In the genomic region with DNA sequence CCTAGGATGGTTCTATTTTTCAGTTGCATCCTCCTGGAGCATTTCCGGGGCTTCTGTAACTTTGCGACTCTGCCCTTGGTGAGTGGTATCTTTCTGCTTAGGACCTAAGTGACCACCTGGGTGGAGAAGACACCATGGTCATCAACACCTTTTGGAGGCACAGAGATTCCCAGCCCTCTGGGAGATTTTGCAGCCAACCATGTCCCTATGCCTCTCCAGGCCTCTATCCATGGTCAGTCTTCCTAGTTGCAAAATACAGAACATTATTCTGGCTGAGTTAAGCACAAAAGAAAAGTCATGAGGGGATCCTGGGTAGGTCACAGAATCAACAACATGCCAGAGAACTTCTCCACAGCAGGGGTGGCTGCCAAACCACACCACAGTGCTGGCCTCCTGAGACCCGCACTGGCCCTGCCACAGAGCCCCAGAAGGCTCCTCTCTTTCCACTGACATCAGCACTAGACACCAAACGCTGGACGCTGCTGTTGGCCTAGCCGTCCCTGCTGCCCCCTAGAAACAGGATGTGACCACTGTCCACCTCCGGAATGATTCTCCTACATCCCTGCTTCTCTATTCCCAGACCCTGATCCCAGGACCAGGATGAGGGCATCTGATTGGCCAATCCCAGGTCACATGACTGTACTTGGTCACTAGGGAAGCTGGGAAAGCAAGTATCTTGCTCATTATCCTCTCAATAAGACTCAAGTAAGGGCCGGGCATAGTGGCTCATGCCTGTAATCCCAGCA, we compare ENCODE assay signal across 11 cellular contexts. TPM values are rescaled to one million over a fixed set of nuclear protein-coding genes. Genes with fewer than 3 reads are reported as not detected.
A peak's percentile ranks its signal among the peaks of the same experiment; 100 is the strongest.
DNase-seq lines count a peak whose midpoint lies in the region; ATAC-seq and TF ChIP-seq lines count a peak whose summit lies in the region.
"Had no signal": no experiment of that assay in that cellular context is flagged by ENCODE, and none has a peak within 500 bp of the region (broad histone marks: within the 10 kb centered on the region; RNA-seq: fewer than 3 reads in every experiment).

No MANE protein-coding gene starts in this region.

- TF ChIP-seq POLR2A in body of pancreas (IDR thresholded peaks at IDR 0.05) (peak in 1 of 3 donors; percentile 7), prostate gland (IDR thresholded peaks at IDR 0.05) (no peak)

- H3K27ac ChIP-seq in body of pancreas (peak overlapping the region in 2 of 4 donors; percentile 69 to 81), psoas muscle (peak overlapping the region; percentile 61), WERI-Rb-1 (no peak overlapping the region), prostate gland (no peak overlapping the region)
- H3K27ac ChIP-seq: C4-2B had no signal

- no peak for TF ChIP-seq CTCF in body of pancreas (IDR thresholded peaks at IDR 0.05)
- no peak for TF ChIP-seq CTCF in psoas muscle (IDR thresholded peaks at IDR 0.05)
- no peak for TF ChIP-seq CTCF in WERI-Rb-1 (IDR thresholded peaks at IDR 0.05; ENCODE audit: low read depth, low read length)
- no peak for TF ChIP-seq CTCF in prostate gland (IDR thresholded peaks at IDR 0.05)

- DNase-seq in AG20443 (ENCODE audit: low spot score) (peak; percentile 65), body of pancreas (peak; percentile 31 to 71 (median 40)), left ventricle myocardium superior (peak; percentile 72), psoas muscle (peak; percentile 74 to 82), WERI-Rb-1 (no peak), prostate gland (ENCODE audit: low spot score) (no peak)
- DNase-seq: activated naive CD4-positive, alpha-beta T cell treated with anti-CD3 and anti-CD28 coated beads, Interleukin-2, amount 50 U/mL, for 16 hours; T1000 had no signal

- peaks cover 15% of the 10 kb centered on the region for H3K4me1 ChIP-seq in body of pancreas
- peaks cover 11% of the 10 kb centered on the region for H3K4me1 ChIP-seq in psoas muscle
- no peaks in the 10 kb centered on the region for H3K4me1 ChIP-seq in prostate gland (replicated peaks)

- H3K9me3 ChIP-seq in body of pancreas (peaks cover 0 to 5% (median 0%) of the 10 kb centered on the region in 3 donors), psoas muscle (peaks cover 4% of the 10 kb centered on the region), WERI-Rb-1 (ENCODE audit: severe bottlenecking) (peaks cover 10% of the 10 kb centered on the region), prostate gland (no peaks in the 10 kb centered on the region)

- 79 to 90% methylated on average over 7 to 8 of the region's 8 CpGs for WGBS in body of pancreas, 2 donors
- 74 to 82% (median 76%) methylated on average over 8 of the region's 8 CpGs for WGBS in psoas muscle, 3 donors
- WGBS in prostate gland = 93% methylated on average over 8 of the region's 8 CpGs

- ATAC-seq in body of pancreas = peak; percentile 47
- ATAC-seq in left ventricle myocardium superior = peak; percentile 80
- ATAC-seq in psoas muscle = peak; percentile 53 to 67 (median 63)
- no peak for ATAC-seq in HG03139 (IDR thresholded peaks at IDR 0.05; ENCODE audit: unreplicated experiment)
- no peak for ATAC-seq in GM18498 (IDR thresholded peaks at IDR 0.05; ENCODE audit: unreplicated experiment)

- H3K4me3 ChIP-seq in body of pancreas = no peak overlapping the region
- H3K4me3 ChIP-seq in psoas muscle = no peak overlapping the region
- no peak overlapping the region for H3K4me3 ChIP-seq in WERI-Rb-1 (ENCODE audit: low read depth, low read length)
- H3K4me3 ChIP-seq in prostate gland = no peak overlapping the region

- H3K27me3 ChIP-seq in body of pancreas = no peaks in the 10 kb centered on the region
- H3K27me3 ChIP-seq in psoas muscle (ENCODE audit: insufficient read depth in 3 of 3, low read length in 2 of 3) = no peaks in the 10 kb centered on the region
- H3K27me3 ChIP-seq in WERI-Rb-1 (ENCODE audit: insufficient read depth, low read depth, severe bottlenecking) = no peaks in the 10 kb centered on the region
- no peaks in the 10 kb centered on the region for H3K27me3 ChIP-seq in prostate gland (replicated peaks; ENCODE audit: insufficient read depth)

- intact Hi-C loops in body of pancreas (cut with DNase I) (no loop called here), left ventricle myocardium superior (cut with micrococcal nuclease) (no loop called here), psoas muscle (cut with DNase I) (no loop called here), prostate gland (cut with DNase I) (no loop called here)

- H3K36me3 ChIP-seq in body of pancreas (replicated peaks in 1 of 2; ENCODE audit: insufficient read depth in 1 of 2, low read depth in 2 of 2) (no peaks in the 10 kb centered on the region), psoas muscle (ENCODE audit: insufficient read depth in 1 of 2, low read depth in 1 of 2) (no peaks in the 10 kb centered on the region), WERI-Rb-1 (no peaks in the 10 kb centered on the region), prostate gland (no peaks in the 10 kb centered on the region)

RNA-seq across cellular contexts. Expression of a gene that starts 47.7 kb away (rescaled TPM):
- total RNA-seq in body of pancreas (10 to 100 TPM; 23.3 to 44.5 TPM), left ventricle myocardium superior (13.8 TPM), psoas muscle (10 to 100 TPM in 2 of 4 donors, 1 to 10 TPM in 2; 8.4 to 14.7 (median 10.4) TPM), prostate gland (10 to 100 TPM; 29.3 to 31.0 TPM)
- 1 to 10 TPM; 5.4 to 6.1 (median 5.8) TPM for polyA plus RNA-seq in psoas muscle

Comparison
In these comparisons a context has a peak if more than half of its experiments do, and no peak if none do; other contexts are left out.
1. DNase-seq: peak in AG20443 (single experiment), body of pancreas (4 of 4), left ventricle myocardium superior (single experiment) and psoas muscle (2 of 2); none in WERI-Rb-1 (single experiment) and prostate gland (single experiment).
2. ATAC-seq: peak in body of pancreas (single experiment), left ventricle myocardium superior (single experiment) and psoas muscle (4 of 4); none in HG03139 (single experiment) and GM18498 (single experiment).